10 cellular contexts compared by ENCODE assay signal in genomic region chr15:74311734-74312444, GRCh38. TPM values are rescaled to one million over a fixed set of nuclear protein-coding genes. Genes with fewer than 3 reads are reported as not detected.
A peak's percentile ranks its signal among the peaks of the same experiment; 100 is the strongest.
DNase-seq lines count a peak whose midpoint lies in the region; ATAC-seq and TF ChIP-seq lines count a peak whose summit lies in the region.
"Had no signal": no experiment of that assay in that cellular context is flagged by ENCODE, and none has a peak within 500 bp of the region (broad histone marks: within the 10 kb centered on the region; RNA-seq: fewer than 3 reads in every experiment).

No MANE protein-coding gene starts in this region.

- H3K27ac Mint-ChIP-seq in natural killer cell, result no peak overlapping the region
- H3K27ac Mint-ChIP-seq: activated naive CD8-positive, alpha-beta T cell treated with anti-CD3 and anti-CD28 coated beads for 36 hours; naive B cell had no signal

- H3K27me3 ChIP-seq in WERI-Rb-1 (ENCODE audit: insufficient read depth, low read depth, severe bottlenecking), result no peaks in the 10 kb centered on the region
- H3K27me3 ChIP-seq in lower lobe of right lung (ENCODE audit: low read depth), result peaks cover 19% of the 10 kb centered on the region
- H3K27me3 ChIP-seq in spleen (replicated peaks in 1 of 7), result peaks cover 0 to 26% (median 0%) of the 10 kb centered on the region in 7 donors

- peak overlapping the region; percentile 98 for H3K27ac ChIP-seq in WERI-Rb-1
- H3K27ac ChIP-seq in lower lobe of right lung, result no peak overlapping the region
- H3K27ac ChIP-seq in spleen, result no peak overlapping the region

- intact Hi-C loops in lower lobe of right lung (cut with DNase I), result no loop called here
- intact Hi-C loops in spleen (cut with DNase I; ENCODE audit: low total_unique reads), result no loop called here
- intact Hi-C loops in natural killer cell (cut with micrococcal nuclease), result no loop called here

- H3K4me3 ChIP-seq in WERI-Rb-1 (ENCODE audit: low read depth, low read length) (peak overlapping the region; percentile 20), lower lobe of right lung (no peak overlapping the region), spleen (no peak overlapping the region)

- H3K9me3 ChIP-seq in WERI-Rb-1 (ENCODE audit: severe bottlenecking) (no peaks in the 10 kb centered on the region), lower lobe of right lung (no peaks in the 10 kb centered on the region), spleen (no peaks in the 10 kb centered on the region)

- no peak for TF ChIP-seq POLR2A in spleen (IDR thresholded peaks at IDR 0.05)

- H3K36me3 Mint-ChIP-seq in natural killer cell, result no peaks in the 10 kb centered on the region
- H3K36me3 Mint-ChIP-seq: activated naive CD8-positive, alpha-beta T cell treated with anti-CD3 and anti-CD28 coated beads for 36 hours; naive B cell had no signal

- TF ChIP-seq CTCF in WERI-Rb-1 (IDR thresholded peaks at IDR 0.05; ENCODE audit: low read depth, low read length), result peak; percentile 85
- TF ChIP-seq CTCF in lower lobe of right lung (IDR thresholded peaks at IDR 0.05), result peak; percentile 33
- peak in 5 of 11 experiments; percentile 21 to 36 (median 30) for TF ChIP-seq CTCF in spleen (IDR thresholded peaks at IDR 0.05 in 8 of 11, conservative IDR thresholded peaks at IDR 0.05 in 3 of 11)
- TF ChIP-seq CTCF in natural killer cell (IDR thresholded peaks at IDR 0.05), result no peak

- no peaks in the 10 kb centered on the region for H3K9me3 Mint-ChIP-seq in natural killer cell
- H3K9me3 Mint-ChIP-seq: activated naive CD8-positive, alpha-beta T cell treated with anti-CD3 and anti-CD28 coated beads for 36 hours; naive B cell had no signal

- no peaks in the 10 kb centered on the region for H3K4me1 ChIP-seq in lower lobe of right lung
- H3K4me1 ChIP-seq in spleen, result peaks cover 7 to 32% (median 23%) of the 10 kb centered on the region in 6 donors

- no peaks in the 10 kb centered on the region for H3K36me3 ChIP-seq in WERI-Rb-1
- no peaks in the 10 kb centered on the region for H3K36me3 ChIP-seq in lower lobe of right lung
- H3K36me3 ChIP-seq in spleen, result no peaks in the 10 kb centered on the region

- peak; percentile 40 for DNase-seq in EL
- DNase-seq in LHCN-M2 (ENCODE audit: low read depth), result peak; percentile 34
- DNase-seq in WERI-Rb-1, result peak; percentile 79
- DNase-seq in lower lobe of right lung, result no peak
- DNase-seq in spleen, result no peak
- DNase-seq in Kasumi-1 (lab: John Stamatoyannopoulos, UW), result no peak
- DNase-seq in natural killer cell, result no peak
- DNase-seq: activated naive CD8-positive, alpha-beta T cell treated with anti-CD3 and anti-CD28 coated beads for 36 hours; naive B cell had no signal

- no peak overlapping the region for H3K4me3 Mint-ChIP-seq in natural killer cell
- H3K4me3 Mint-ChIP-seq: activated naive CD8-positive, alpha-beta T cell treated with anti-CD3 and anti-CD28 coated beads for 36 hours; naive B cell had no signal

- no peak for ATAC-seq in lower lobe of right lung
- no peak for ATAC-seq in HG02571 (IDR thresholded peaks at IDR 0.05; ENCODE audit: unreplicated experiment)
- no peak for ATAC-seq in natural killer cell

- peaks cover 15 to 29% of the 10 kb centered on the region in 2 donors for H3K4me1 Mint-ChIP-seq in natural killer cell

- peaks cover 0 to under 1% of the 10 kb centered on the region in 2 donors for H3K27me3 Mint-ChIP-seq in natural killer cell (ENCODE audit: low read depth in 2 of 2)

- WGBS in spleen, 5 donors, result 75 to 84% (median 80%) methylated on average over 13 of the region's 13 CpGs

RNA-seq across cellular contexts. Expression of gene CYP11A1, which starts 55.6 kb away (rescaled TPM):
- not detected in 2 replicates for total RNA-seq in LHCN-M2 (2014; rRNA removed)
- not detected for polyA plus RNA-seq in LHCN-M2 (2012)
- 0.59 TPM for total RNA-seq in lower lobe of right lung
- total RNA-seq in spleen, result 10 to 100 TPM in 1 of 7 donors, 1 to 10 TPM in 6; 3.2 to 14.3 (median 5.0) TPM
- 1 to 10 TPM; 1.6 to 3.6 (median 1.7) TPM for polyA plus RNA-seq in spleen
- 1 to 10 TPM in 1 of 3 donors, not detected in 2; 5.1 TPM for total RNA-seq in natural killer cell

Comparison
In these comparisons a context has a peak if more than half of its experiments do, and no peak if none do; other contexts are left out.
1. DNase-seq: peak in EL (single experiment), LHCN-M2 (single experiment) and WERI-Rb-1 (single experiment); none in lower lobe of right lung (single experiment), spleen (single experiment), Kasumi-1 (0 of 2) and natural killer cell (single experiment).